Comparison of ENCODE assay signal across 20 cellular contexts in the genomic region with DNA sequence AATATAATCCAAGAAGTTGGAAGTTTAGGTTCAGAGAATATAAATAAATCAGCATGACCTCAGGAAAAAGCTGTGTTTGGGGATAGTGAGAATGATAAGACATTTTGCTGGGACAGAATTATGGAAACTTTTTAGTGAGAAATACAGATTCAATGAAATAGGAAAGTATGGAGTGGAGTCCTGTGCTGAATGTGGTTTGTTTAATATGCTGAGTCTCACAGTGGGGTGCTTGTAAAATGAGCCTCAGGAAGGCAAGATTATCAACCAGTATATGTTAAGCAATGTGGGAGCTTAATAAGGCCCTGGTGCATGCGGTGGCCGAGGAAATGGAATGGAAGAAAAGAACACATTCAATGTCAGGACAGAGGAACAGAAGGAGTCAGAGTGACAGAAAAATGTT.
DNase-seq lines count a peak whose midpoint lies in the region; ATAC-seq, FAIRE-seq and TF ChIP-seq lines count a peak whose summit lies in the region.
"Had no signal": no experiment of that assay in that cellular context is flagged by ENCODE, and none has a peak within 500 bp of the region (broad histone marks: within the 10 kb centered on the region; RNA-seq: fewer than 3 reads in every experiment).

No MANE protein-coding gene starts in this region.

- POLR2A ChIA-PET in HEK293 (lab: Yijun Ruan, JAX) = no interaction called here

- no peaks in the 10 kb centered on the region for H3K36me3 ChIP-seq in HEK293 (ENCODE audit: control insufficient read depth in 2 of 2, insufficient read depth in 1 of 2, low read length in 2 of 2)
- H3K36me3 ChIP-seq in SK-N-MC (ENCODE audit: insufficient read depth, low read length) = no peaks in the 10 kb centered on the region
- no peaks in the 10 kb centered on the region for H3K36me3 ChIP-seq in kidney (ENCODE audit: control insufficient read depth in 1 of 2, insufficient read depth in 2 of 2, low read length in 2 of 2)
- H3K36me3 ChIP-seq: BE2C had no signal

- H3K9me3 ChIP-seq in HEK293 (ENCODE audit: control insufficient read depth, insufficient read depth, low read depth, low read length) (no peaks in the 10 kb centered on the region), SK-N-MC (ENCODE audit: low read depth, low read length) (no peaks in the 10 kb centered on the region), kidney (ENCODE audit: control insufficient read depth in 1 of 2, low read length in 2 of 2) (no peaks in the 10 kb centered on the region)
- H3K9me3 ChIP-seq: BE2C had no signal

- no peak for TF ChIP-seq CTCF in HEK293 (tag by site-specific recombination; IDR thresholded peaks at IDR 0.05)
- TF ChIP-seq CTCF in kidney (IDR thresholded peaks at IDR 0.05; ENCODE audit: borderline replicate concordance, extremely low read depth, insufficient read depth) = no peak

- H3K4me1 ChIP-seq in HEK293 (ENCODE audit: control insufficient read depth, insufficient read depth, low read length) (0 out of 2 replicates have a peak, but pooled peaks cover 2% of the 10 kb centered on the region), kidney (ENCODE audit: control insufficient read depth in 1 of 2, insufficient read depth in 1 of 2, low read depth in 1 of 2, low read length in 2 of 2) (no peaks in the 10 kb centered on the region)
- H3K4me1 ChIP-seq: BE2C had no signal

- CTCF ChIA-PET in HEK293 (lab: Yijun Ruan, JAX) = no interaction called here

- H3K27ac ChIP-seq in HEK293 (ENCODE audit: extremely low read depth, low read depth, low read length) (no peak overlapping the region), SK-N-MC (peak overlapping the region; percentile 63), kidney (ENCODE audit: low read depth in 2 of 2, low read length in 2 of 2) (no peak overlapping the region)
- H3K27ac ChIP-seq: C4-2B had no signal

- H3K4me3 ChIP-seq in HEK293 (ENCODE audit: low read depth, low read length) = no peak overlapping the region
- peak overlapping the region; percentile 15 for H3K4me3 ChIP-seq in SK-N-MC
- H3K4me3 ChIP-seq in kidney (ENCODE audit: low read length in 2 of 2) = no peak overlapping the region

- no peak for ATAC-seq in GM18861 (IDR thresholded peaks at IDR 0.05; ENCODE audit: unreplicated experiment)
- ATAC-seq: CD8-positive, alpha-beta T cell; HepG2 had no signal

- DNase-seq in SK-N-MC (ENCODE audit: low read depth, low spot score) (peak; percentile 89), iris pigment epithelial cell (ENCODE audit: low read depth) (peak; percentile 28), kidney (no peak), NCI-H2029 treated with DMSO at 0.1 percent for 48 hours (lab: John Stamatoyannopoulos, UW) (no peak), SKM-1 treated with dmso at 0.1 percent for 144 hours (lab: John Stamatoyannopoulos, UW; ENCODE audit: unreplicated experiment) (no peak)
- DNase-seq: BE2C; CD8-positive, alpha-beta T cell; COR-L47; DMS153; DMS79 treated with DMSO at 0.1 percent for 48 hours; GDM1; HCEC 1CT had no signal

- no peak overlapping the region for H3K9ac ChIP-seq in SK-N-MC (ENCODE audit: insufficient read length)
- H3K9ac ChIP-seq in kidney (ENCODE audit: low read length in 2 of 2) = no peak overlapping the region

- intact Hi-C loops in kidney (cut with DNase I) = no loop called here

- no peak for FAIRE-seq in kidney (lab: Jason Lieb, UNC)
- FAIRE-seq: A204.1, D721Med, GM12892, HepG2, HTR-8/SVneo had no signal

TF ChIP-seq in HEK293, 187 proteins besides CTCF, POLR2A, EP300 and RAD21:
- TF ChIP-seq ZBTB20 (tag by site-specific recombination; IDR thresholded peaks at IDR 0.05) (peak; percentile 64; the same call in 1 of the 2 replicates), ZIC2 (tag by site-specific recombination; IDR thresholded peaks at IDR 0.05) (peak; percentile 24; the same call in 1 of the 2 replicates)
- TF ChIP-seq, protein P1, sequence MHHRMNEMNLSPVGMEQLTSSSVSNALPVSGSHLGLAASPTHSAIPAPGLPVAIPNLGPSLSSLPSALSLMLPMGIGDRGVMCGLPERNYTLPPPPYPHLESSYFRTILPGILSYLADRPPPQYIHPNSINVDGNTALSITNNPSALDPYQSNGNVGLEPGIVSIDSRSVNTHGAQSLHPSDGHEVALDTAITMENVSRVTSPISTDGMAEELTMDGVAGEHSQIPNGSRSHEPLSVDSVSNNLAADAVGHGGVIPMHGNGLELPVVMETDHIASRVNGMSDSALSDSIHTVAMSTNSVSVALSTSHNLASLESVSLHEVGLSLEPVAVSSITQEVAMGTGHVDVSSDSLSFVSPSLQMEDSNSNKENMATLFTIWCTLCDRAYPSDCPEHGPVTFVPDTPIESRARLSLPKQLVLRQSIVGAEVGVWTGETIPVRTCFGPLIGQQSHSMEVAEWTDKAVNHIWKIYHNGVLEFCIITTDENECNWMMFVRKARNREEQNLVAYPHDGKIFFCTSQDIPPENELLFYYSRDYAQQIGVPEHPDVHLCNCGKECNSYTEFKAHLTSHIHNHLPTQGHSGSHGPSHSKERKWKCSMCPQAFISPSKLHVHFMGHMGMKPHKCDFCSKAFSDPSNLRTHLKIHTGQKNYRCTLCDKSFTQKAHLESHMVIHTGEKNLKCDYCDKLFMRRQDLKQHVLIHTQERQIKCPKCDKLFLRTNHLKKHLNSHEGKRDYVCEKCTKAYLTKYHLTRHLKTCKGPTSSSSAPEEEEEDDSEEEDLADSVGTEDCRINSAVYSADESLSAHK (tag by site-specific recombination; IDR thresholded peaks at IDR 0.05) = no peak
TF ChIP-seq in HEK293: peak in this region for 2.

Comparison
In these comparisons a context has a peak if more than half of its experiments do, and no peak if none do; other contexts are left out.
1. DNase-seq: peak in SK-N-MC (single experiment) and iris pigment epithelial cell (single experiment); none in kidney (single experiment), NCI-H2029 treated with DMSO at 0.1 percent for 48 hours (single experiment) and SKM-1 treated with dmso at 0.1 percent for 144 hours (single experiment).